Comparison of ENCODE assay signal across 13 cellular contexts in genomic region chr10:117112220-117112619, GRCh38. TPM values are rescaled to one million over a fixed set of nuclear protein-coding genes. Genes with fewer than 3 reads are reported as not detected.
DNase-seq lines count a peak whose midpoint lies in the region; ATAC-seq and TF ChIP-seq lines count a peak whose summit lies in the region.
"Had no signal": no experiment of that assay in that cellular context is flagged by ENCODE, and none has a peak within 500 bp of the region (broad histone marks: within the 10 kb centered on the region; RNA-seq: fewer than 3 reads in every experiment).

No MANE protein-coding gene starts in this region.

- H3K4me3 ChIP-seq in endodermal cell (ENCODE audit: low read length), result no peak overlapping the region

- H3K27me3 Mint-ChIP-seq in endodermal cell (ENCODE audit: insufficient read depth), result peaks cover 62% of the 10 kb centered on the region

- H3K9me3 Mint-ChIP-seq in endodermal cell, result no peaks in the 10 kb centered on the region

- TF ChIP-seq CTCF in endodermal cell (conservative IDR thresholded peaks at IDR 0.05), result peak; percentile 76

- H3K4me1 Mint-ChIP-seq in endodermal cell, result no peaks in the 10 kb centered on the region

- H3K4me1 ChIP-seq in endodermal cell (ENCODE audit: control insufficient read depth, insufficient read depth, low read length), result no peaks in the 10 kb centered on the region

- H3K27me3 ChIP-seq in endodermal cell (ENCODE audit: control insufficient read depth, insufficient read depth, low read length, poor library complexity, severe bottlenecking), result peaks cover 44% of the 10 kb centered on the region

- no peaks in the 10 kb centered on the region for H3K9me3 ChIP-seq in endodermal cell (ENCODE audit: control insufficient read depth, low read length)

- WGBS in endodermal cell (ENCODE audit: insufficient coverage in 1 of 2, insufficient read length in 1 of 2), 2 experiments, result no CpG with 5 or more reads among the region's 1 CpG

- H3K27ac Mint-ChIP-seq in endodermal cell, result no peak overlapping the region

- no peak overlapping the region for H3K9ac ChIP-seq in endodermal cell (ENCODE audit: extremely low read depth, low read length, poor library complexity, severe bottlenecking)

- H3K36me3 Mint-ChIP-seq in endodermal cell (ENCODE audit: low read depth), result no peaks in the 10 kb centered on the region

- no peak overlapping the region for H3K4me3 Mint-ChIP-seq in endodermal cell

- H3K36me3 ChIP-seq in endodermal cell (ENCODE audit: control insufficient read depth, insufficient read depth, low read length), result no peaks in the 10 kb centered on the region

- ATAC-seq in HG03045 (IDR thresholded peaks at IDR 0.05; ENCODE audit: unreplicated experiment) (no peak), GM19324 (IDR thresholded peaks at IDR 0.05; ENCODE audit: low FRiP score, unreplicated experiment) (no peak)

- no peak overlapping the region for H3K27ac ChIP-seq in endodermal cell (ENCODE audit: low read depth, low read length)

- DNase-seq in DMS153 treated with DMSO at 0.1 percent for 48 hours (lab: John Stamatoyannopoulos, UW; ENCODE audit: unreplicated experiment), result peak; percentile 19
- no peak for DNase-seq in DMS153 (lab: John Stamatoyannopoulos, UW)
- DNase-seq in NCI-H460 (ENCODE audit: extremely low read depth, low read depth), result peak; percentile 14
- DNase-seq in endodermal cell, result peak; percentile 43
- peak; percentile 2 for DNase-seq in renal cortical epithelial cell (ENCODE audit: low read depth)
- DNase-seq in NCI-H345 (lab: John Stamatoyannopoulos, UW), result no peak
- DNase-seq: activated CD8-positive, alpha-beta memory T cell treated with anti-CD3 and anti-CD28 coated beads, Interleukin-2, amount 50 U/mL, for 4 hours; T-helper 9 cell had no signal

RNA-seq across cellular contexts. Expression of gene VAX1, which starts 25.9 kb away (rescaled TPM):
- total RNA-seq in NCI-H460 (2014; rRNA removed; shearing (Covaris generic)), result 0.25 and 0.40 TPM in 2 replicates
- polyA plus RNA-seq in NCI-H460 (2014; cell fraction: nucleus; rRNA removed), result 0.13 TPM in 1 of 2 replicates, not detected in the other
- total RNA-seq in endodermal cell (1 to 10 TPM; 3.2 to 3.5 TPM), renal cortical epithelial cell (not detected in 2 replicates)
- polyA plus RNA-seq in endodermal cell (2013, experiment 1 of 2), result 0.53 TPM
- polyA plus RNA-seq in endodermal cell (2013, experiment 2 of 2), result 0.46 TPM
- total RNA-seq: A172, lung microvascular endothelial cell, skeletal muscle tissue had no signal

Comparison
In these comparisons a context has a peak if more than half of its experiments do, and no peak if none do; other contexts are left out.
1. DNase-seq: peak in DMS153 treated with DMSO at 0.1 percent for 48 hours (single experiment), NCI-H460 (single experiment), endodermal cell (single experiment) and renal cortical epithelial cell (single experiment); none in DMS153 (single experiment) and NCI-H345 (single experiment).